8 cellular contexts compared by ENCODE assay signal in the genomic region with DNA sequence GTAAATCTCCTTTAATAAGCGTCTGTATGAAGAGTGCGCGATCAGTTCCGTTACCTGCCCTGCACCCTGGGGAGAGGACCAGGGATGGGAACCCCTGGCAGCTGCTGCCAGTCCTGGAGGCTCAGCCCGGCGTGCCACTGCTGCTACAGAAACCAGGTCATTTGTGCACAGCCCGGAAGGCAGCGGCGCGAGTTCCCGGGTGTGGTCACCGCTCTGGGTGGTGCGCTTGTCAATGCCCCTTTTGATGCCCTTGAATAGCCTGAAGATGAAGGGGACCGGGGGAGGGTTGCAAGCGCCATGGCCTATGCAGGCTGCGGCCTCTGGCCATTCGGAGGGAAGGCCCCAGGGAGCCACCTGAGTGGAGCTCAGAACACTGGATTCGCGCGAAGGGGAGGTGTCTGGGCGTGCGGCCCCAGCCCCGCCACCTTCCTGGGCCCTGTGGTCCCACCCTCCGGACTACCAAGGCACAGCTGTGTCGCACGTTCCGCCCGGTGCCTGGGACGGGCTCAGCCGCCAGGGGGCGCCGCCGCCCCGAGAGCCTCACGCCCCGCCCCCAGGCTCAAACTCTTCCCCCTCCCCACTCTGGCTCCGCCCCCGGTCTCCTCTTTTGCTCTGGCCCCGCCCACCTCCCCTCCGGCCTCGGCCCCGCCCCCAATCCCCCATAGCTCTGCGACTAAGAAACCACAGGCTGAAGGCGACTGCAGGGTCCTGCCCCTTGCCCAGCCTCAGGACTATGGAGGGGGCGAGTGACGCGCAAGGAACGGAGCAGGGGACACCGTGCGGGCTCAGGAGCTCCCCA. TPM values are rescaled to one million over a fixed set of nuclear protein-coding genes. Genes with fewer than 3 reads are reported as not detected.
DNase-seq lines count a peak whose midpoint lies in the region; ATAC-seq, FAIRE-seq and TF ChIP-seq lines count a peak whose summit lies in the region.

No MANE protein-coding gene starts in this region.

- WGBS in pancreas, 2 donors, result 51 to 55% methylated on average over 43 to 50 of the region's 50 CpGs
- WGBS in thymus, result 50% methylated on average over 50 of the region's 50 CpGs

- H3K36me3 ChIP-seq in Peyer's patch (peaks cover 0 to 46% (median 0%) of the 10 kb centered on the region in 3 donors), pancreas (peaks cover 0 to 30% (median 11%) of the 10 kb centered on the region in 3 donors), thymus (ENCODE audit: control insufficient read depth, insufficient read depth) (peaks cover 56% of the 10 kb centered on the region)

- peak; percentile 76 to 83 (median 78) for DNase-seq in Peyer's patch
- peak; percentile 79 for DNase-seq in activated naive CD4-positive, alpha-beta T cell treated with Interleukin-2 at 50 U/mL for 16 hours
- DNase-seq in Right ventricle myocardium inferior (ENCODE audit: missing footprints), result peak; percentile 89
- peak; percentile 59 to 91 (median 76) for DNase-seq in pancreas
- DNase-seq in NCI-H1436 (lab: John Stamatoyannopoulos, UW), result no peak

- H3K4me3 ChIP-seq in Peyer's patch (peak overlapping the region; percentile 27 to 48 (median 38)), pancreas (peak overlapping the region in 3 of 4 donors; percentile 25 to 51 (median 31)), thymus (ENCODE audit: low read length) (peak overlapping the region; percentile 52)

- no peak for FAIRE-seq in pancreas (lab: Jason Lieb, UNC)

- TF ChIP-seq CTCF in GM12873 (IDR thresholded peaks at IDR 0.05; ENCODE audit: insufficient read depth, low read depth, low read length, missing control alignments) (peak; percentile 29), Peyer's patch (IDR thresholded peaks at IDR 0.05) (peak; percentile 7 to 76 (median 56)), pancreas (IDR thresholded peaks at IDR 0.05) (peak; percentile 50 to 79 (median 68))

- H3K4me1 ChIP-seq in Peyer's patch, result peaks cover 0 to 8% (median 3%) of the 10 kb centered on the region in 4 donors
- H3K4me1 ChIP-seq in pancreas, result peaks cover 0 to 3% (median 0%) of the 10 kb centered on the region in 3 donors
- H3K4me1 ChIP-seq in thymus (ENCODE audit: control insufficient read depth, insufficient read depth, low read length), result peaks cover 6% of the 10 kb centered on the region

- TF ChIP-seq POLR2A in Peyer's patch (IDR thresholded peaks at IDR 0.05), result no peak

- peak; percentile 81 for ATAC-seq in Right ventricle myocardium inferior
- ATAC-seq in pancreas, result peak; percentile 66 to 93 (median 87)
- no peak for ATAC-seq in HG02970 (IDR thresholded peaks at IDR 0.05; ENCODE audit: low FRiP score, unreplicated experiment)

- H3K27ac ChIP-seq in Peyer's patch (peak overlapping the region in 3 of 4 donors; percentile 3 to 66 (median 24)), pancreas (no peak overlapping the region), thymus (ENCODE audit: low read depth) (no peak overlapping the region)

- intact Hi-C loops in Right ventricle myocardium inferior (cut with DNase I), result loop anchor here (10.0 kb wide), 1 partner anchor 293 kb away; no protein-coding TSS in a partner anchor
- intact Hi-C loops in pancreas (cut with DNase I), result no loop called here

- H3K9me3 ChIP-seq in Peyer's patch (no peaks in the 10 kb centered on the region), pancreas (no peaks in the 10 kb centered on the region), thymus (ENCODE audit: control insufficient read depth) (no peaks in the 10 kb centered on the region)

- no peaks in the 10 kb centered on the region for H3K27me3 ChIP-seq in Peyer's patch
- no peaks in the 10 kb centered on the region for H3K27me3 ChIP-seq in pancreas
- no peaks in the 10 kb centered on the region for H3K27me3 ChIP-seq in thymus (ENCODE audit: control insufficient read depth, insufficient read depth)

RNA-seq across cellular contexts. Expression of a gene that starts 16.5 kb away (rescaled TPM):
- total RNA-seq in Peyer's patch (10 to 100 TPM; 51.0 to 93.0 (median 69.9) TPM), Right ventricle myocardium inferior (14.4 TPM), pancreas (10 to 100 TPM; 12.8 to 28.8 (median 16.9) TPM)
- polyA plus RNA-seq in pancreas (10 to 100 TPM; 80.5 to 81.2 TPM), thymus (104 TPM)

Comparison
In these comparisons a context has a peak if more than half of its experiments do, and no peak if none do; other contexts are left out.
1. H3K27ac ChIP-seq: peak in Peyer's patch (3 of 4); none in pancreas (0 of 4) and thymus (single experiment).
2. Peak in every context shown above with its lines, with median percentiles within 50 percentile points of each other: CTCF ChIP-seq and H3K4me3 ChIP-seq.